Comparison of ENCODE assay signal across 15 cellular contexts in genomic region chr12:84727964-84728363, GRCh38.
DNase-seq lines count a peak whose midpoint lies in the region; ATAC-seq and TF ChIP-seq lines count a peak whose summit lies in the region.
"Had no signal": no experiment of that assay in that cellular context is flagged by ENCODE, and none has a peak within 500 bp of the region (broad histone marks: within the 10 kb centered on the region; RNA-seq: fewer than 3 reads in every experiment).

No MANE protein-coding gene starts in this region.

- no peak overlapping the region for H3K27ac Mint-ChIP-seq in endothelial cell (ENCODE audit: unreplicated experiment)
- H3K27ac Mint-ChIP-seq in naive thymus-derived CD8-positive, alpha-beta T cell = no peak overlapping the region
- H3K27ac Mint-ChIP-seq: activated CD4-positive, alpha-beta T cell treated with anti-CD3 and anti-CD28 coated beads, Interleukin-2, amount 10 ng/mL, durations not matched to agents 7 days and 5 days; activated T-helper 17 cell treated with anti-CD3 and anti-CD28 coated beads, Interleukin-2, amount 50 U/mL, for 72 hours; CD8-positive, alpha-beta memory T cell had no signal

- peaks cover 3% of the 10 kb centered on the region for H3K4me1 Mint-ChIP-seq in endothelial cell (ENCODE audit: unreplicated experiment)
- H3K4me1 Mint-ChIP-seq in naive thymus-derived CD8-positive, alpha-beta T cell = no peaks in the 10 kb centered on the region
- H3K4me1 Mint-ChIP-seq: activated CD4-positive, alpha-beta T cell treated with anti-CD3 and anti-CD28 coated beads, Interleukin-2, amount 10 ng/mL, durations not matched to agents 7 days and 5 days; activated T-helper 17 cell treated with anti-CD3 and anti-CD28 coated beads, Interleukin-2, amount 50 U/mL, for 72 hours; CD8-positive, alpha-beta memory T cell had no signal

- no peaks in the 10 kb centered on the region for H3K36me3 Mint-ChIP-seq in endothelial cell (ENCODE audit: low read depth, unreplicated experiment)
- no peaks in the 10 kb centered on the region for H3K36me3 Mint-ChIP-seq in naive thymus-derived CD8-positive, alpha-beta T cell
- H3K36me3 Mint-ChIP-seq: CD8-positive, alpha-beta memory T cell had no signal

- H3K27me3 Mint-ChIP-seq in endothelial cell (ENCODE audit: unreplicated experiment) = no peaks in the 10 kb centered on the region
- H3K27me3 Mint-ChIP-seq in naive thymus-derived CD8-positive, alpha-beta T cell = no peaks in the 10 kb centered on the region
- H3K27me3 Mint-ChIP-seq: activated CD4-positive, alpha-beta T cell treated with anti-CD3 and anti-CD28 coated beads, Interleukin-2, amount 10 ng/mL, durations not matched to agents 7 days and 5 days; activated T-helper 17 cell treated with anti-CD3 and anti-CD28 coated beads, Interleukin-2, amount 50 U/mL, for 72 hours; CD8-positive, alpha-beta memory T cell had no signal

- no peak for TF ChIP-seq CTCF in endothelial cell (IDR thresholded peaks at IDR 0.05; ENCODE audit: unreplicated experiment)

- POLR2A ChIA-PET in naive thymus-derived CD8-positive, alpha-beta T cell (lab: Charles Lee) = no interaction called here

- H3K9me3 Mint-ChIP-seq in endothelial cell (ENCODE audit: unreplicated experiment) = no peaks in the 10 kb centered on the region
- peaks cover 0 to 4% (median 0%) of the 10 kb centered on the region in 9 donors for H3K9me3 Mint-ChIP-seq in naive thymus-derived CD8-positive, alpha-beta T cell
- H3K9me3 Mint-ChIP-seq: activated CD4-positive, alpha-beta T cell treated with anti-CD3 and anti-CD28 coated beads, Interleukin-2, amount 10 ng/mL, durations not matched to agents 7 days and 5 days; activated T-helper 17 cell treated with anti-CD3 and anti-CD28 coated beads, Interleukin-2, amount 50 U/mL, for 72 hours had no signal

- DNase-seq in EL (peak; percentile 17), LHCN-M2 (ENCODE audit: low read depth) (peak; percentile 13), SW480 (ENCODE audit: low spot score) (peak; percentile 69), islet precursor cell (peak; percentile 79), endothelial cell (ENCODE audit: low spot score) (no peak), NCI-H187 (lab: John Stamatoyannopoulos, UW) (no peak)
- DNase-seq in activated naive CD4-positive, alpha-beta T cell (lab: John Stamatoyannopoulos, UW) = no peak
- no peak for DNase-seq in naive thymus-derived CD8-positive, alpha-beta T cell
- DNase-seq: activated CD4-positive, alpha-beta T cell treated with anti-CD3 and anti-CD28 coated beads, Interleukin-2, amount 10 ng/mL, durations not matched to agents 7 days and 5 days; CD8-positive, alpha-beta memory T cell; hypothalamus; IMR-90; NCI-H2081 treated with DMSO at 0.1 percent for 48 hours; SHP77 treated with DMSO at 0.1 percent for 48 hours had no signal

- no peak for ATAC-seq in naive thymus-derived CD8-positive, alpha-beta T cell
- ATAC-seq: activated T-helper 17 cell treated with anti-CD3 and anti-CD28 coated beads, Interleukin-2, amount 50 U/mL, for 72 hours had no signal

- no peak overlapping the region for H3K4me3 Mint-ChIP-seq in endothelial cell (ENCODE audit: unreplicated experiment)
- H3K4me3 Mint-ChIP-seq in naive thymus-derived CD8-positive, alpha-beta T cell = no peak overlapping the region
- H3K4me3 Mint-ChIP-seq: activated CD4-positive, alpha-beta T cell treated with anti-CD3 and anti-CD28 coated beads, Interleukin-2, amount 10 ng/mL, durations not matched to agents 7 days and 5 days; activated T-helper 17 cell treated with anti-CD3 and anti-CD28 coated beads, Interleukin-2, amount 50 U/mL, for 72 hours; CD8-positive, alpha-beta memory T cell had no signal

Comparison
In these comparisons a context has a peak if more than half of its experiments do, and no peak if none do; other contexts are left out.
1. DNase-seq: peak in EL (single experiment), LHCN-M2 (single experiment), SW480 (single experiment) and islet precursor cell (single experiment); none in activated naive CD4-positive, alpha-beta T cell (0 of 4), endothelial cell (single experiment), NCI-H187 (0 of 2) and naive thymus-derived CD8-positive, alpha-beta T cell (0 of 10).